ENCODE assay signal across 11 cellular contexts in genomic region chr2:217935901-217936684, GRCh38.
DNase-seq lines count a peak whose midpoint lies in the region; ATAC-seq, FAIRE-seq and TF ChIP-seq lines count a peak whose summit lies in the region.
"Had no signal": no experiment of that assay in that cellular context is flagged by ENCODE, and none has a peak within 500 bp of the region (broad histone marks: within the 10 kb centered on the region; RNA-seq: fewer than 3 reads in every experiment).

No MANE protein-coding gene starts in this region.

- H3K4me3 ChIP-seq in brain microvascular endothelial cell (ENCODE audit: low read depth, low read length) (no peak overlapping the region), iPS-20b (ENCODE audit: low read length) (no peak overlapping the region), smooth muscle cell (no peak overlapping the region)

- TF ChIP-seq CTCF in brain microvascular endothelial cell (IDR thresholded peaks at IDR 0.05; ENCODE audit: low read depth, low read length, missing control alignments) (no peak), smooth muscle cell (IDR thresholded peaks at IDR 0.05; ENCODE audit: borderline replicate concordance, insufficient read depth, poor library complexity, severe bottlenecking) (no peak)

- peak overlapping the region; percentile 83 for H3K4me2 ChIP-seq in smooth muscle cell

- DNase-seq in ELF-1 (ENCODE audit: low read depth, low spot score) (peak; percentile 44), brain microvascular endothelial cell (no peak), smooth muscle cell (lab: John Stamatoyannopoulos, UW; ENCODE audit: unreplicated experiment) (no peak), H54 (ENCODE audit: insufficient read length, low spot score) (no peak), posterior vena cava (ENCODE audit: low spot score) (no peak)
- DNase-seq: activated CD4-positive, alpha-beta T cell treated with anti-CD3 and anti-CD28 coated beads, Interleukin-2, amount 50 U/mL, for 1 hour; nephron progenitor cell had no signal

- no peak overlapping the region for H2AFZ ChIP-seq in smooth muscle cell (ENCODE audit: low read depth)

- WGBS in smooth muscle cell (ENCODE audit: low lambda C conversion rate) = 58% methylated on average over 10 of the region's 10 CpGs

- H3K9ac ChIP-seq in iPS-20b (ENCODE audit: low read depth, low read length) (peak overlapping the region; percentile 16; the same call in 1 of the 2 replicates), smooth muscle cell (ENCODE audit: low read depth) (peak overlapping the region; percentile 46)

- H3F3A ChIP-seq in smooth muscle cell (ENCODE audit: low read depth) = peaks cover 20% of the 10 kb centered on the region

- peaks cover 20% of the 10 kb centered on the region for H4K20me1 ChIP-seq in smooth muscle cell (ENCODE audit: low read depth)

- H3K27me3 ChIP-seq in brain microvascular endothelial cell (replicated peaks) (no peaks in the 10 kb centered on the region), iPS-20b (ENCODE audit: insufficient read depth, low read length) (no peaks in the 10 kb centered on the region), smooth muscle cell (ENCODE audit: low read depth) (no peaks in the 10 kb centered on the region)

- FAIRE-seq in H54 (lab: Jason Lieb, UNC) = no peak
- FAIRE-seq: frontal cortex had no signal

- in situ Hi-C loops in brain microvascular endothelial cell (cut with HindIII; ENCODE audit: low pct_ligation_motif_present, low sequenced_read_pairs) = no loop called here

- no peak for TF ChIP-seq POLR2A in H54 (IDR thresholded peaks at IDR 0.05; ENCODE audit: low read depth, low read length)

- ATAC-seq in HG02981 (IDR thresholded peaks at IDR 0.05; ENCODE audit: unreplicated experiment) = no peak
- ATAC-seq in HG02763 (IDR thresholded peaks at IDR 0.05; ENCODE audit: unreplicated experiment) = no peak

- H3K36me3 ChIP-seq in brain microvascular endothelial cell (replicated peaks) (no peaks in the 10 kb centered on the region), iPS-20b (ENCODE audit: insufficient read depth, low read depth, low read length) (no peaks in the 10 kb centered on the region), smooth muscle cell (ENCODE audit: low read depth) (no peaks in the 10 kb centered on the region)

- H3K27ac ChIP-seq in brain microvascular endothelial cell = peak overlapping the region; percentile 87
- H3K27ac ChIP-seq in iPS-20b (ENCODE audit: low read length) = no peak overlapping the region
- H3K27ac ChIP-seq in smooth muscle cell (ENCODE audit: low read depth) = peak overlapping the region; percentile 96

- H3K4me1 ChIP-seq in iPS-20b (ENCODE audit: insufficient read depth, low read length) (peaks cover 31% of the 10 kb centered on the region), smooth muscle cell (ENCODE audit: low read depth) (peaks cover 41% of the 10 kb centered on the region)

- H3K9me3 ChIP-seq in iPS-20b (ENCODE audit: insufficient read depth, low read depth, low read length) = no peaks in the 10 kb centered on the region
- no peaks in the 10 kb centered on the region for H3K9me3 ChIP-seq in smooth muscle cell (replicated peaks; ENCODE audit: low read depth)

- peaks cover 72% of the 10 kb centered on the region for H3K79me2 ChIP-seq in smooth muscle cell (ENCODE audit: low read depth)

- intact Hi-C loops in posterior vena cava (cut with DNase I) = no loop called here
